In genomic region chr6:56378507-56378906, GRCh38 we compare ENCODE assay signal across 21 cellular contexts.
"Had no signal": no experiment of that assay in that cellular context is flagged by ENCODE, and none has a peak within 500 bp of the region (broad histone marks: within the 10 kb centered on the region; RNA-seq: fewer than 3 reads in every experiment).

No MANE protein-coding gene starts in this region.

- H3K4me1 Mint-ChIP-seq: T-cell had no signal

- H3K9me3 Mint-ChIP-seq: activated naive CD4-positive, alpha-beta T cell treated with anti-CD3 and anti-CD28 coated beads, Interleukin-2, amount 50 U/mL, for 72 hours; naive B cell; T-cell; T-helper 2 cell treated with Interferon-gamma antibody and Interleukin-4, amounts not matched to agents 5 μg/mL and 100 μg/mL, for 36 hours had no signal

- H3K27me3 Mint-ChIP-seq: T-cell had no signal

- H3K4me3 Mint-ChIP-seq: brain; naive B cell; T-cell; T-helper 2 cell treated with Interferon-gamma antibody and Interleukin-4, amounts not matched to agents 5 μg/mL and 100 μg/mL, for 36 hours had no signal

- H3K36me3 Mint-ChIP-seq: activated naive CD4-positive, alpha-beta T cell treated with anti-CD3 and anti-CD28 coated beads, Interleukin-2, amount 50 U/mL, for 72 hours; brain; naive B cell; T-cell had no signal

- H3K36me3 ChIP-seq: gastrocnemius medialis, thyroid gland, WERI-Rb-1 had no signal

- H3K27ac ChIP-seq: gastrocnemius medialis, thyroid gland, WERI-Rb-1 had no signal

- H3K4me3 ChIP-seq: gastrocnemius medialis, thyroid gland had no signal

- H3K9me3 ChIP-seq: gastrocnemius medialis, thyroid gland had no signal

- H3K27me3 ChIP-seq: gastrocnemius medialis, thyroid gland had no signal

- H3K27ac Mint-ChIP-seq: activated naive CD4-positive, alpha-beta T cell treated with anti-CD3 and anti-CD28 coated beads, Interleukin-2, amount 50 U/mL, for 72 hours; brain; T-cell; T-helper 2 cell treated with Interferon-gamma antibody and Interleukin-4, amounts not matched to agents 5 μg/mL and 100 μg/mL, for 36 hours had no signal

- DNase-seq: activated CD4-positive, alpha-beta T cell treated with anti-CD3 and anti-CD28 coated beads for 1 hour; activated CD4-positive, alpha-beta T cell treated with anti-CD3 and anti-CD28 coated beads, Interleukin-2, amount 50 U/mL, for 1 hour; activated gamma-delta T cell treated with Interleukin-2 at 50 U/mL for 16 hours; activated T-cell treated with anti-CD3 and anti-CD28 coated beads, Interleukin-2, amount 50 U/mL, for 1 hour; aorta; central memory CD4-positive, alpha-beta T cell; dermis blood vessel endothelial cell; effector CD8-positive, alpha-beta T cell; gastrocnemius medialis; left colon; mesendoderm; naive B cell; occipital lobe; stimulated activated CD4-positive, alpha-beta T cell treated with anti-CD3 and anti-CD28 coated beads, Interleukin-2, amount 100 ng/mL, for 48 hours; stimulated activated naive CD4-positive, alpha-beta T cell treated with Interleukin-2 at 50 U/mL for 16 hours; T-cell; thyroid gland; WERI-Rb-1 had no signal
